Comparison of ENCODE assay signal across 11 cellular contexts in the genomic region with DNA sequence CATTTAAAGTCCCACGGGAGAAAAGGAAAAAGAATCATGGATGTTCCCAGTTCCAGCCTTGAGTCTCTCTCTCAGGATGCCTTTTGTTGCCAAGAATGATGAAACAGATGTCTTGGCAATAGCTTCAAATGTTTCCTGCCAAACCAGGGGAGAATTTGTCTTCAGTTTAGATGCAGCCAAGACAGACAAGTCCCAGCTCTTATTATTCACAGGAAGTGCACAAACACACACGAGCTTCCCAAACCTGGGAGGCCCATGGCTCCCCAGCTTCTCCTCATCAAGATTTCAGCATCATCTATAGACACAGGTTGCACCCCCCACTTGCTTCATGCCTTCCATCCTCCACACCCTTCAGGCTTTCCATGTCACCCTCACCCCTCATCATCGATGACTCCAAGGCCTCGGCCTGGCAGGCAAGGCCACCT. TPM values are rescaled to one million over a fixed set of nuclear protein-coding genes. Genes with fewer than 3 reads are reported as not detected.
A peak's percentile ranks its signal among the peaks of the same experiment; 100 is the strongest.
DNase-seq lines count a peak whose midpoint lies in the region; ATAC-seq and TF ChIP-seq lines count a peak whose summit lies in the region.
"Had no signal": no experiment of that assay in that cellular context is flagged by ENCODE, and none has a peak within 500 bp of the region (broad histone marks: within the 10 kb centered on the region; RNA-seq: fewer than 3 reads in every experiment).

No MANE protein-coding gene starts in this region.

- no peaks in the 10 kb centered on the region for H3K36me3 Mint-ChIP-seq in activated naive CD4-positive, alpha-beta T cell treated with anti-CD3 and anti-CD28 coated beads, Interleukin-2, amount 10 ng/mL, durations not matched to agents 7 days and 5 days
- H3K36me3 Mint-ChIP-seq in neural crest cell (ENCODE audit: low read depth), result peaks cover 12% of the 10 kb centered on the region
- H3K36me3 Mint-ChIP-seq: activated CD8-positive, alpha-beta memory T cell treated with anti-CD3 and anti-CD28 coated beads, Interleukin-2, amount 10 ng/mL, durations not matched to agents 7 days and 5 days had no signal

- CTCF ChIA-PET in activated naive CD4-positive, alpha-beta T cell treated with anti-CD3 and anti-CD28 coated beads, Interleukin-2, amount 10 ng/mL, durations not matched to agents 7 days and 5 days (lab: Charles Lee), result no interaction called here

- no peak for TF ChIP-seq CTCF in neural crest cell (conservative IDR thresholded peaks at IDR 0.05)
- TF ChIP-seq CTCF in vagina (IDR thresholded peaks at IDR 0.05), result no peak
- TF ChIP-seq CTCF in GM10266 (IDR thresholded peaks at IDR 0.05; ENCODE audit: control insufficient read depth, insufficient read depth, low read depth, missing control alignments), result no peak

- peaks cover 4% of the 10 kb centered on the region for H3K27me3 Mint-ChIP-seq in activated naive CD4-positive, alpha-beta T cell treated with anti-CD3 and anti-CD28 coated beads, Interleukin-2, amount 10 ng/mL, durations not matched to agents 7 days and 5 days
- H3K27me3 Mint-ChIP-seq in neural crest cell (ENCODE audit: low read depth), result peaks cover 2% of the 10 kb centered on the region
- H3K27me3 Mint-ChIP-seq: activated CD8-positive, alpha-beta memory T cell treated with anti-CD3 and anti-CD28 coated beads, Interleukin-2, amount 10 ng/mL, durations not matched to agents 7 days and 5 days; memory B cell had no signal

- TF ChIP-seq POLR2A in vagina (IDR thresholded peaks at IDR 0.05), result peak in 1 of 2 donors; percentile 2

- no peaks in the 10 kb centered on the region for H3K36me3 ChIP-seq in vagina

- no peaks in the 10 kb centered on the region for H3K9me3 ChIP-seq in vagina

- H3K4me3 ChIP-seq in vagina, result no peak overlapping the region

- DNase-seq in activated naive CD4-positive, alpha-beta T cell treated with anti-CD3 and anti-CD28 coated beads, Interleukin-2, amount 10 ng/mL, durations not matched to agents 7 days and 5 days, result peak; percentile 2
- no peak for DNase-seq in activated naive CD4-positive, alpha-beta T cell treated with anti-CD3 and anti-CD28 coated beads, Interleukin-2, amount 50 U/mL, for 16 hours
- DNase-seq in fibroblast of peridontal ligament (ENCODE audit: extremely low read depth) (peak; percentile 92), neural crest cell (ENCODE audit: low read depth, low spot score) (no peak), vagina (ENCODE audit: extremely low spot score in 2 of 2) (no peak), GM10266 (ENCODE audit: extremely low spot score) (no peak), NCI-H1694 (lab: John Stamatoyannopoulos, UW) (no peak)
- DNase-seq: activated CD8-positive, alpha-beta memory T cell treated with anti-CD3 and anti-CD28 coated beads, Interleukin-2, amount 10 ng/mL, durations not matched to agents 7 days and 5 days; NCI-H146 had no signal

- peak overlapping the region; percentile 31 for H3K27ac ChIP-seq in vagina

- no peak overlapping the region for H3K27ac Mint-ChIP-seq in activated naive CD4-positive, alpha-beta T cell treated with anti-CD3 and anti-CD28 coated beads, Interleukin-2, amount 10 ng/mL, durations not matched to agents 7 days and 5 days
- H3K27ac Mint-ChIP-seq in neural crest cell (ENCODE audit: unreplicated experiment), result peak overlapping the region; percentile 52
- H3K27ac Mint-ChIP-seq: activated CD8-positive, alpha-beta memory T cell treated with anti-CD3 and anti-CD28 coated beads, Interleukin-2, amount 10 ng/mL, durations not matched to agents 7 days and 5 days; memory B cell had no signal

- no peak overlapping the region for H3K4me3 Mint-ChIP-seq in activated naive CD4-positive, alpha-beta T cell treated with anti-CD3 and anti-CD28 coated beads, Interleukin-2, amount 10 ng/mL, durations not matched to agents 7 days and 5 days
- no peak overlapping the region for H3K4me3 Mint-ChIP-seq in neural crest cell
- H3K4me3 Mint-ChIP-seq: activated CD8-positive, alpha-beta memory T cell treated with anti-CD3 and anti-CD28 coated beads, Interleukin-2, amount 10 ng/mL, durations not matched to agents 7 days and 5 days; memory B cell had no signal

- no peaks in the 10 kb centered on the region for H3K4me1 Mint-ChIP-seq in activated naive CD4-positive, alpha-beta T cell treated with anti-CD3 and anti-CD28 coated beads, Interleukin-2, amount 10 ng/mL, durations not matched to agents 7 days and 5 days
- H3K4me1 Mint-ChIP-seq in neural crest cell, result peaks cover 35% of the 10 kb centered on the region
- H3K4me1 Mint-ChIP-seq: memory B cell had no signal

- peaks cover 38% of the 10 kb centered on the region for H3K4me1 ChIP-seq in vagina

- ATAC-seq in HG03442 (IDR thresholded peaks at IDR 0.05; ENCODE audit: unreplicated experiment), result no peak
- ATAC-seq: activated CD8-positive, alpha-beta memory T cell treated with anti-CD3 and anti-CD28 coated beads, Interleukin-2, amount 10 ng/mL, durations not matched to agents 7 days and 5 days had no signal

- H3K27me3 ChIP-seq in vagina, result no peaks in the 10 kb centered on the region

- intact Hi-C loops in vagina (cut with DNase I), result no loop called here

- H3K9me3 Mint-ChIP-seq in activated naive CD4-positive, alpha-beta T cell treated with anti-CD3 and anti-CD28 coated beads, Interleukin-2, amount 10 ng/mL, durations not matched to agents 7 days and 5 days, result no peaks in the 10 kb centered on the region
- peaks cover 11% of the 10 kb centered on the region for H3K9me3 Mint-ChIP-seq in neural crest cell

RNA-seq across cellular contexts. Expression of gene HS1BP3, which starts 45.9 kb away (rescaled TPM):
- total RNA-seq in neural crest cell (19.4 and 19.6 TPM in 2 replicates), vagina (23.1 TPM)

Comparison
In these comparisons a context has a peak if more than half of its experiments do, and no peak if none do; other contexts are left out.
1. DNase-seq: peak in activated naive CD4-positive, alpha-beta T cell treated with anti-CD3 and anti-CD28 coated beads, Interleukin-2, amount 10 ng/mL, durations not matched to agents 7 days and 5 days (single experiment) and fibroblast of peridontal ligament (single experiment); none in activated naive CD4-positive, alpha-beta T cell treated with anti-CD3 and anti-CD28 coated beads, Interleukin-2, amount 50 U/mL, for 16 hours (single experiment), neural crest cell (single experiment), vagina (0 of 2), GM10266 (single experiment) and NCI-H1694 (single experiment).